8 cellular contexts compared by ENCODE assay signal in the genomic region with DNA sequence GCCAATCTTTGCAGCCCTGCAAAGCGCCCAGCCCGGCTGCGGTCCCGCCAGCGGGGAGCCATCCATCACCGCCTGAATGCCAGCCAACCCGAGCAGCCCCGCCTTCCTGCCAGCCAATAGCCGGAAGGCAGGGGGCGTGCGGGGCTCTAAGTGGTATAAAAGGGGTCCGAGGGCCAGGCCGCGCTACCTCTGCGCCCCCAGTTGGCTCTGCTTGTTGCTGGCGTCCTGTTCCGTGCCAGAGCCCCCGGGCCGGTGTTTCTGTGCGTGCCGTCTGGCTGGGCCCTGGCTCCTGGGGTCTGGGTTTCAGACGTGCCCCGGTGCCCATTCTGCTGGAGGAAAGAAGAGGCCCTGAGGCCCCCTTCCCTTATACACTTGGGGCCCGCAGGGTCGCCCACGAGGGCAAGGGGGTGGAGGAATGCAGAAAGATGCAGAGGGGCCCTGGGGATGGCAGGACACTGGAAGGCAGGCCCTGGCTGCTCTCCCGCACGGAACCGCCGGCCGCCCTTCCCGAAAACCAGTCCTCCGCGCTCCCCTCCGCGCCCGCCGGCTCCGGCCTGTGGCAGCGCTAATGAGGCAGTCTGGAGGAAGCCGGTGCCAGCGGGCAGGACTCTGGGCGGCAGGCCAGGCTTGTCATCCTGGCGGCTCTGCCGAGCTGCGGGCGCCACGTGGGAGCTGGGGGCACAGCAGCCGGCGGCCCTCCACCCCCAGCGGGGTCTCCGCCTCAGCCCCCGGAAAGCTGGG. TPM values are rescaled to one million over a fixed set of nuclear protein-coding genes. Genes with fewer than 3 reads are reported as not detected.
DNase-seq lines count a peak whose midpoint lies in the region; ATAC-seq and TF ChIP-seq lines count a peak whose summit lies in the region.

No MANE protein-coding gene starts in this region.

- H3K9me3 Mint-ChIP-seq in T-cell, result no peaks in the 10 kb centered on the region
- H3K9me3 Mint-ChIP-seq in brain, result no peaks in the 10 kb centered on the region
- H3K9me3 Mint-ChIP-seq in progenitor cell of endocrine pancreas (ENCODE audit: low read depth), result no peaks in the 10 kb centered on the region

- peaks cover 28 to 35% (median 32%) of the 10 kb centered on the region in 3 donors for H3K4me1 Mint-ChIP-seq in T-cell
- H3K4me1 Mint-ChIP-seq in brain, result peaks cover 45% of the 10 kb centered on the region
- peaks cover 14% of the 10 kb centered on the region for H3K4me1 Mint-ChIP-seq in progenitor cell of endocrine pancreas (ENCODE audit: low read depth)

- H3K27me3 Mint-ChIP-seq in T-cell (peaks cover 30 to 33% of the 10 kb centered on the region in 2 donors), brain (peaks cover 22% of the 10 kb centered on the region), progenitor cell of endocrine pancreas (peaks cover 55% of the 10 kb centered on the region)

- DNase-seq in ELF-1 (ENCODE audit: low read depth, low spot score), result peak; percentile 91
- DNase-seq in NCI-H128 (lab: John Stamatoyannopoulos, UW; ENCODE audit: unreplicated experiment), result peak; percentile 34
- peak in 21 of 34 experiments; percentile 11 to 54 (median 24) for DNase-seq in T-cell
- DNase-seq in hippocampal formation (lab: John Stamatoyannopoulos, UW), result peak; percentile 76
- peak; percentile 63 for DNase-seq in progenitor cell of endocrine pancreas (ENCODE audit: low spot score, unreplicated experiment)

- CTCF ChIA-PET in T-cell (lab: Charles Lee), result no interaction called here

- H3K36me3 Mint-ChIP-seq in T-cell (no peaks in the 10 kb centered on the region), brain (no peaks in the 10 kb centered on the region), progenitor cell of endocrine pancreas (ENCODE audit: insufficient read depth) (no peaks in the 10 kb centered on the region)

- H3K4me3 Mint-ChIP-seq in T-cell (peak overlapping the region; percentile 58 to 90 (median 75)), brain (peak overlapping the region; percentile 78 to 94 (median 82)), progenitor cell of endocrine pancreas (ENCODE audit: low read depth) (peak overlapping the region; percentile 64)

- peak overlapping the region in 1 of 2 donors; percentile 69 for H3K27ac Mint-ChIP-seq in T-cell
- peak overlapping the region; percentile 47 to 92 (median 87) for H3K27ac Mint-ChIP-seq in brain
- no peak overlapping the region for H3K27ac Mint-ChIP-seq in progenitor cell of endocrine pancreas

- POLR2A ChIA-PET in T-cell (lab: Charles Lee), result interaction anchor here in 1 of 2 donors (0.7 kb wide), 1 partner anchor 10 kb away, joined by 5 read pairs; no protein-coding TSS in a partner anchor

- ATAC-seq in T-cell (replicated peaks in 1 of 4), result peak in 3 of 4 experiments; percentile 5 to 16 (median 9)
- no peak for ATAC-seq in HG02623 (IDR thresholded peaks at IDR 0.05; ENCODE audit: unreplicated experiment)
- no peak for ATAC-seq in GM18858 (IDR thresholded peaks at IDR 0.05; ENCODE audit: unreplicated experiment)

- peak; percentile 36 to 61 for TF ChIP-seq CTCF in brain (conservative IDR thresholded peaks at IDR 0.05)
- TF ChIP-seq CTCF in progenitor cell of endocrine pancreas (IDR thresholded peaks at IDR 0.05; ENCODE audit: unreplicated experiment), result peak; percentile 26

RNA-seq across cellular contexts. Expression of gene COPZ2, which starts 14.0 kb away (rescaled TPM):
- total RNA-seq in T-cell (1 to 10 TPM; 1.2 to 2.6 (median 1.9) TPM), progenitor cell of endocrine pancreas (0.64 TPM in 1 of 2 replicates, not detected in the other)
- polyA plus RNA-seq in brain (ENCODE audit: insufficient read depth, low read depth, low replicate concordance), result 7.2 TPM

RNA-seq across cellular contexts. Expression of gene NFE2L1, which starts 24.6 kb away (rescaled TPM):
- total RNA-seq in T-cell, result 10 to 100 TPM; 30.3 to 61.6 (median 43.9) TPM
- 137 TPM for polyA plus RNA-seq in brain (ENCODE audit: insufficient read depth, low read depth, low replicate concordance)
- total RNA-seq in progenitor cell of endocrine pancreas, result 123 and 124 TPM in 2 replicates

RNA-seq across cellular contexts. Expression of gene CDK5RAP3, which starts 52.7 kb away (rescaled TPM):
- total RNA-seq in T-cell, result 100 to 1,000 TPM; 247 to 349 (median 318) TPM
- 106 TPM for polyA plus RNA-seq in brain (ENCODE audit: insufficient read depth, low read depth, low replicate concordance)
- total RNA-seq in progenitor cell of endocrine pancreas, result 336 and 344 TPM in 2 replicates

Comparison
In these comparisons a context has a peak if more than half of its experiments do, and no peak if none do; other contexts are left out.
1. DNase-seq: peak in every context shown above with its lines; median percentile 91 in ELF-1; 76 in hippocampal formation; 63 in progenitor cell of endocrine pancreas; 34 in NCI-H128; 24 in T-cell.
2. ATAC-seq: peak in T-cell (3 of 4); none in HG02623 (single experiment) and GM18858 (single experiment).
3. Peak in every context shown above with its lines, with median percentiles within 50 percentile points of each other: H3K4me3 Mint-ChIP-seq.